In genomic region chr9:90002299-90003045, GRCh38 we compare ENCODE assay signal across 2 cellular contexts.
TF ChIP-seq lines count a peak whose summit lies in the region.

No MANE protein-coding gene starts in this region.

TF ChIP-seq in SK-N-SH, 30 proteins besides CTCF, POLR2A, EP300 and RAD21 (continued from another document):
- TF ChIP-seq, protein P1, sequence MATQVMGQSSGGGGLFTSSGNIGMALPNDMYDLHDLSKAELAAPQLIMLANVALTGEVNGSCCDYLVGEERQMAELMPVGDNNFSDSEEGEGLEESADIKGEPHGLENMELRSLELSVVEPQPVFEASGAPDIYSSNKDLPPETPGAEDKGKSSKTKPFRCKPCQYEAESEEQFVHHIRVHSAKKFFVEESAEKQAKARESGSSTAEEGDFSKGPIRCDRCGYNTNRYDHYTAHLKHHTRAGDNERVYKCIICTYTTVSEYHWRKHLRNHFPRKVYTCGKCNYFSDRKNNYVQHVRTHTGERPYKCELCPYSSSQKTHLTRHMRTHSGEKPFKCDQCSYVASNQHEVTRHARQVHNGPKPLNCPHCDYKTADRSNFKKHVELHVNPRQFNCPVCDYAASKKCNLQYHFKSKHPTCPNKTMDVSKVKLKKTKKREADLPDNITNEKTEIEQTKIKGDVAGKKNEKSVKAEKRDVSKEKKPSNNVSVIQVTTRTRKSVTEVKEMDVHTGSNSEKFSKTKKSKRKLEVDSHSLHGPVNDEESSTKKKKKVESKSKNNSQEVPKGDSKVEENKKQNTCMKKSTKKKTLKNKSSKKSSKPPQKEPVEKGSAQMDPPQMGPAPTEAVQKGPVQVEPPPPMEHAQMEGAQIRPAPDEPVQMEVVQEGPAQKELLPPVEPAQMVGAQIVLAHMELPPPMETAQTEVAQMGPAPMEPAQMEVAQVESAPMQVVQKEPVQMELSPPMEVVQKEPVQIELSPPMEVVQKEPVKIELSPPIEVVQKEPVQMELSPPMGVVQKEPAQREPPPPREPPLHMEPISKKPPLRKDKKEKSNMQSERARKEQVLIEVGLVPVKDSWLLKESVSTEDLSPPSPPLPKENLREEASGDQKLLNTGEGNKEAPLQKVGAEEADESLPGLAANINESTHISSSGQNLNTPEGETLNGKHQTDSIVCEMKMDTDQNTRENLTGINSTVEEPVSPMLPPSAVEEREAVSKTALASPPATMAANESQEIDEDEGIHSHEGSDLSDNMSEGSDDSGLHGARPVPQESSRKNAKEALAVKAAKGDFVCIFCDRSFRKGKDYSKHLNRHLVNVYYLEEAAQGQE (IDR thresholded peaks at IDR 0.05; ENCODE audit: low read depth, low read length) = no peak
- no peak for TF ChIP-seq GATA2 (CRISPR knock-in tag; IDR thresholded peaks at IDR 0.05)
- TF ChIP-seq YY1 (IDR thresholded peaks at IDR 0.05; ENCODE audit: low read depth) = no peak
- TF ChIP-seq, protein P2, sequence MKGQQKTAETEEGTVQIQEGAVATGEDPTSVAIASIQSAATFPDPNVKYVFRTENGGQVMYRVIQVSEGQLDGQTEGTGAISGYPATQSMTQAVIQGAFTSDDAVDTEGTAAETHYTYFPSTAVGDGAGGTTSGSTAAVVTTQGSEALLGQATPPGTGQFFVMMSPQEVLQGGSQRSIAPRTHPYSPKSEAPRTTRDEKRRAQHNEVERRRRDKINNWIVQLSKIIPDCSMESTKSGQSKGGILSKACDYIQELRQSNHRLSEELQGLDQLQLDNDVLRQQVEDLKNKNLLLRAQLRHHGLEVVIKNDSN (IDR thresholded peaks at IDR 0.05; ENCODE audit: borderline replicate concordance, low read depth) = no peak
- no peak for TF ChIP-seq ZBTB33 (IDR thresholded peaks at IDR 0.05; ENCODE audit: borderline replicate concordance, low read depth)
- no peak for TF ChIP-seq FOSL2 (IDR thresholded peaks at IDR 0.05; ENCODE audit: borderline replicate concordance, low read depth)
- TF ChIP-seq EZH2phosphoT487 (IDR thresholded peaks at IDR 0.05; ENCODE audit: borderline replicate concordance, low read depth) = no peak
- no peak for TF ChIP-seq RXRA (IDR thresholded peaks at IDR 0.05; ENCODE audit: borderline replicate concordance, low read depth)
- no peak for TF ChIP-seq NFIC (IDR thresholded peaks at IDR 0.05; ENCODE audit: borderline replicate concordance)
- no peak for TF ChIP-seq POLR2AphosphoS5 (IDR thresholded peaks at IDR 0.05; ENCODE audit: low read depth, low read length)
TF ChIP-seq in SK-N-SH: peak in this region for 0.

TF ChIP-seq in SK-N-SH treated with all-trans-retinoic acid at 6 μM for 48 hours, 23 proteins besides CTCF, POLR2A, EP300 and RAD21 (continued from another document):
- no peak for TF ChIP-seq GLIS3 (CRISPR knock-in tag; IDR thresholded peaks at IDR 0.05)
- no peak for TF ChIP-seq ESRRG (CRISPR knock-in tag; IDR thresholded peaks at IDR 0.05)
- no peak for TF ChIP-seq PPARA (CRISPR knock-in tag; IDR thresholded peaks at IDR 0.05; ENCODE audit: borderline replicate concordance)
- no peak for TF ChIP-seq TCF4 (CRISPR knock-in tag; IDR thresholded peaks at IDR 0.05; ENCODE audit: borderline replicate concordance)
- TF ChIP-seq ZNF565 (CRISPR knock-in tag; conservative IDR thresholded peaks at IDR 0.05; ENCODE audit: low read depth) = no peak
- no peak for TF ChIP-seq OSR1 (CRISPR knock-in tag; IDR thresholded peaks at IDR 0.05)
